In the genomic region with DNA sequence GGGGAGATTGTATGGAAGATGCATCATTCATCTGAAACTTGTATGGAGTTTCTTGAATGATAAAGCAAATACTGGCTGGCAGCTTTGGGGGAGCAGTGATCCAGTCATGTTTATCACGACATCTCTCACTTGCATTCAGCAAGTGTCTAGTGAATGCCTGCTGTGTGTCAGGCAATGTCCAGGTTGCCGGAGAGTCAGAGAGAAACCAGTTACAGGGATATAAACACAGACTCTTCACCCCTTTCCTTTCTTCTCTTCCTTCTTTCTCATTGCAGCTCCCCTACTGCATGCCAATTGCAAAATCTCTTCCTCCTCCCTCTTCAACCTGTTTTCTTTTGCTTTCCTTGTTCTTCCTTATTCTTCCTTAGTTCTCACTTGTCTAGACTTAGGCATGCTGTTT, we compare ENCODE assay signal across 39 cellular contexts.
"Had no signal": no experiment of that assay in that cellular context is flagged by ENCODE, and none has a peak within 500 bp of the region (broad histone marks: within the 10 kb centered on the region; RNA-seq: fewer than 3 reads in every experiment).

No MANE protein-coding gene starts in this region.

- FAIRE-seq: astrocyte, colon had no signal

- H3K4me1 Mint-ChIP-seq: activated T-helper 17 cell treated with anti-CD3 and anti-CD28 coated beads, Interleukin-2, amount 50 U/mL, for 72 hours; central memory CD8-positive, alpha-beta T cell had no signal

- DNase-seq: activated effector memory CD4-positive, alpha-beta T cell treated with anti-CD3 and anti-CD28 coated beads, Interleukin-2, amount 50 U/mL, for 16 hours; activated effector memory CD4-positive, alpha-beta T cell treated with Interleukin-2 at 50 U/mL for 16 hours; activated gamma-delta T cell; activated gamma-delta T cell treated with Interleukin-2 at 50 U/mL for 16 hours; activated naive CD4-positive, alpha-beta T cell; activated naive CD4-positive, alpha-beta T cell treated with anti-CD3 and anti-CD28 coated beads for 36 hours; activated naive CD4-positive, alpha-beta T cell treated with anti-CD3 and anti-CD28 coated beads, Interleukin-2, amount 10 ng/mL, durations not matched to agents 7 days and 5 days; activated naive CD4-positive, alpha-beta T cell treated with anti-CD3 and anti-CD28 coated beads, Interleukin-2, amount 50 U/mL, for 16 hours; activated naive CD4-positive, alpha-beta T cell treated with Interleukin-2 at 50 U/mL for 16 hours; activated naive CD8-positive, alpha-beta T cell treated with anti-CD3 and anti-CD28 coated beads for 36 hours; activated naive CD8-positive, alpha-beta T cell treated with anti-CD3 and anti-CD28 coated beads, Interleukin-2, amount 10 ng/mL, durations not matched to agents 7 days and 5 days; activated naive CD8-positive, alpha-beta T cell treated with anti-CD3 and anti-CD28 coated beads, Interleukin-2, amount 50 U/mL, for 24 hours; activated T-cell treated with anti-CD3 and anti-CD28 coated beads, Interleukin-2, amount 50 U/mL, for 4 hours; activated T-cell treated with anti-CD3 and anti-CD28 coated beads, Interleukin-2, amount 50 U/mL, for 48 hours; activated T-cell treated with anti-CD3 and anti-CD28 coated beads, Interleukin-2, amount 50 U/mL, for 72 hours; adrenal gland; amniotic stem cell; amygdala; anterior cingulate cortex; aorta; body of pancreas; brain microvascular endothelial cell; caudate nucleus; central memory CD4-positive, alpha-beta T cell; cerebellar nuclear complex; colonic mucosa had no signal

- H3K36me3 ChIP-seq: adrenal gland, brain microvascular endothelial cell, breast epithelium, colonic mucosa had no signal

- H3K27me3 Mint-ChIP-seq: activated naive CD4-positive, alpha-beta T cell treated with anti-CD3 and anti-CD28 coated beads, Interleukin-2, amount 50 U/mL, for 24 hours; activated naive CD8-positive, alpha-beta T cell; activated naive CD8-positive, alpha-beta T cell treated with anti-CD3 and anti-CD28 coated beads for 36 hours had no signal

- H3K27me3 ChIP-seq: adrenal gland, ascending aorta, body of pancreas, brain microvascular endothelial cell, cardiac muscle cell, colonic mucosa had no signal

- H3K27ac ChIP-seq: adrenal gland, ascending aorta, body of pancreas, brain microvascular endothelial cell, breast epithelium, cardiac muscle cell, colonic mucosa had no signal

- H3K4me3 ChIP-seq: adrenal gland, ascending aorta, body of pancreas, breast epithelium, cardiac muscle cell, colonic mucosa had no signal

- H3K4me1 ChIP-seq: adrenal gland, ascending aorta, body of pancreas, breast epithelium, colonic mucosa had no signal

- H3K4me3 Mint-ChIP-seq: activated naive CD4-positive, alpha-beta T cell treated with anti-CD3 and anti-CD28 coated beads for 36 hours; activated naive CD4-positive, alpha-beta T cell treated with anti-CD3 and anti-CD28 coated beads, Interleukin-2, amount 10 ng/mL, durations not matched to agents 7 days and 5 days; activated naive CD4-positive, alpha-beta T cell treated with anti-CD3 and anti-CD28 coated beads, Interleukin-2, amount 50 U/mL, for 24 hours; activated naive CD8-positive, alpha-beta T cell; activated naive CD8-positive, alpha-beta T cell treated with anti-CD3 and anti-CD28 coated beads for 36 hours; activated naive CD8-positive, alpha-beta T cell treated with anti-CD3 and anti-CD28 coated beads, Interleukin-2, amount 10 ng/mL, durations not matched to agents 7 days and 5 days; activated naive CD8-positive, alpha-beta T cell treated with anti-CD3 and anti-CD28 coated beads, Interleukin-2, amount 50 U/mL, for 24 hours; activated T-cell treated with anti-CD3 and anti-CD28 coated beads, Interleukin-2, amount 50 U/mL, for 4 hours; activated T-cell treated with anti-CD3 and anti-CD28 coated beads, Interleukin-2, amount 50 U/mL, for 72 hours; activated T-helper 1 cell treated with anti-CD3 and anti-CD28 coated beads, Interleukin-12 subunit alpha, Interleukin-12 subunit beta, Interleukin-2, Interleukin-4 antibody, amounts not matched to agents 30 ng/mL and 10 ng/mL and 1 ng/mL, durations not matched to agents 14 hours and 24 hours and 36 hours; activated T-helper 17 cell treated with anti-CD3 and anti-CD28 coated beads, Interleukin-2, amount 50 U/mL, for 72 hours; brain; central memory CD8-positive, alpha-beta T cell had no signal

- H3K27ac Mint-ChIP-seq: activated naive CD4-positive, alpha-beta T cell treated with anti-CD3 and anti-CD28 coated beads for 36 hours; activated naive CD4-positive, alpha-beta T cell treated with anti-CD3 and anti-CD28 coated beads, Interleukin-2, amount 10 ng/mL, durations not matched to agents 7 days and 5 days; activated naive CD4-positive, alpha-beta T cell treated with anti-CD3 and anti-CD28 coated beads, Interleukin-2, amount 50 U/mL, for 24 hours; activated naive CD4-positive, alpha-beta T cell treated with anti-CD3 and anti-CD28 coated beads, Interleukin-2, amount 50 U/mL, for 72 hours; activated naive CD8-positive, alpha-beta T cell; activated naive CD8-positive, alpha-beta T cell treated with anti-CD3 and anti-CD28 coated beads for 36 hours; activated naive CD8-positive, alpha-beta T cell treated with anti-CD3 and anti-CD28 coated beads, Interleukin-2, amount 10 ng/mL, durations not matched to agents 7 days and 5 days; activated naive CD8-positive, alpha-beta T cell treated with anti-CD3 and anti-CD28 coated beads, Interleukin-2, amount 50 U/mL, for 24 hours; activated T-cell treated with anti-CD3 and anti-CD28 coated beads, Interleukin-2, amount 50 U/mL, for 72 hours; activated T-helper 1 cell treated with anti-CD3 and anti-CD28 coated beads, Interleukin-12 subunit alpha, Interleukin-12 subunit beta, Interleukin-2, Interleukin-4 antibody, amounts not matched to agents 30 ng/mL and 10 ng/mL and 1 ng/mL, durations not matched to agents 14 hours and 24 hours and 36 hours; activated T-helper 17 cell treated with anti-CD3 and anti-CD28 coated beads, Interleukin-2, amount 50 U/mL, for 72 hours; activated T-helper 2 cell treated with anti-CD3 and anti-CD28 coated beads, Interferon-gamma antibody, Interleukin-2, Interleukin-4, amounts not matched to agents 10 μg/mL and 5 μg/mL and 100 μg/mL, durations not matched to agents 14 hours and 24 hours and 36 hours; brain had no signal

- H3K9me3 Mint-ChIP-seq: activated naive CD4-positive, alpha-beta T cell treated with anti-CD3 and anti-CD28 coated beads, Interleukin-2, amount 50 U/mL, for 24 hours had no signal

- H3K9me3 ChIP-seq: adrenal gland, ascending aorta, body of pancreas, colonic mucosa had no signal

- ATAC-seq: activated naive CD4-positive, alpha-beta T cell treated with anti-CD3 and anti-CD28 coated beads, Interleukin-2, amount 50 U/mL, for 72 hours; activated naive CD8-positive, alpha-beta T cell treated with anti-CD3 and anti-CD28 coated beads, Interleukin-2, amount 50 U/mL, for 24 hours; activated T-cell treated with anti-CD3 and anti-CD28 coated beads, Interleukin-2, amount 50 U/mL, for 4 hours; activated T-cell treated with anti-CD3 and anti-CD28 coated beads, Interleukin-2, amount 50 U/mL, for 72 hours; activated T-helper 17 cell treated with anti-CD3 and anti-CD28 coated beads, Interleukin-2, amount 50 U/mL, for 72 hours; body of pancreas had no signal

- H3K36me3 Mint-ChIP-seq: activated naive CD4-positive, alpha-beta T cell treated with anti-CD3 and anti-CD28 coated beads, Interleukin-2, amount 10 ng/mL, durations not matched to agents 7 days and 5 days; activated naive CD4-positive, alpha-beta T cell treated with anti-CD3 and anti-CD28 coated beads, Interleukin-2, amount 50 U/mL, for 24 hours; activated naive CD8-positive, alpha-beta T cell treated with anti-CD3 and anti-CD28 coated beads for 36 hours; activated naive CD8-positive, alpha-beta T cell treated with anti-CD3 and anti-CD28 coated beads, Interleukin-2, amount 10 ng/mL, durations not matched to agents 7 days and 5 days had no signal
